ENCODE assay signal across 8 cellular contexts in the genomic region with DNA sequence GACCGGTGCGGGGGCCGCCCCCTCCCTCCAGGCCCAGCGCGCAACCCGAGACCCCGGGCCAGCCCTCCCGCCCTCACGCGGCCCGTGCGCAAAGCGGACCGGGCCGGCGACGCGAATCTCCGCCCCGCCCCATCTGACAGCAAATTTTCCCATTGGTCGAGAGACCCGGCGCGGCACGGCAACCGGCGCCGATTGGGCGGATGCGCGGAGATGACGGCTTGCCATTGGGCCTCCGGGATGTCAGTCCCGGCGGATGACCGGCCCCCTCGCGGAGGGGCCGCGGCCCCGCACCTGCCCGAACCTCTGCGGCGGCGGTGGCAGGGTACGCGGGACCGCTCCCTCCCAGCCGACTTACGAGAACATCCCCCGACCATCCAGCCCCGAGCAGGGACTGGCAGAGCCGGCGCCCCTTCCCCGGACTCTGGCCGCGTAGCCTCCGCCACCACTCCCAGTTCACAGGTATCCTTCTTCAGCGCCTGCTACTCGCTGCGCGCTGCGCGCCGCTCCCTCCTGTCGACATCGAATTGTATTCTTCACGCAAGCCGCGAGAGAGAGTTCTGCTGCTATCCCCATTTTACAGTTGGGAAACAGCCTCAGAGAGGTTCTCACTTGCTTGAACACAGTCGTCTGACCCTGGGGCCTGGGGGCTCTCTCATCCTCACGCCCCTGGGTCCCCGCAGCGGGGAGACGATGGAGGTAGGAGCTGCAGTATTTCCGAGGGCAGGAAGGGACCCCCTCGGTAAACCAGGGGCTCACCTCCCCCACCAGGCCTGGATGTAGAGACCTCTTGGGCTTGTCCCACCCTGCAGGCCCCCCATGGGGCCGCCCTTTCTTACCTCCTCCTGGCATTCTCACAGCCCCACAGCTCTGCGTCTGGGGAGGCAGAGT.
DNase-seq lines count a peak whose midpoint lies in the region; ATAC-seq and TF ChIP-seq lines count a peak whose summit lies in the region.

A gene with protein sequence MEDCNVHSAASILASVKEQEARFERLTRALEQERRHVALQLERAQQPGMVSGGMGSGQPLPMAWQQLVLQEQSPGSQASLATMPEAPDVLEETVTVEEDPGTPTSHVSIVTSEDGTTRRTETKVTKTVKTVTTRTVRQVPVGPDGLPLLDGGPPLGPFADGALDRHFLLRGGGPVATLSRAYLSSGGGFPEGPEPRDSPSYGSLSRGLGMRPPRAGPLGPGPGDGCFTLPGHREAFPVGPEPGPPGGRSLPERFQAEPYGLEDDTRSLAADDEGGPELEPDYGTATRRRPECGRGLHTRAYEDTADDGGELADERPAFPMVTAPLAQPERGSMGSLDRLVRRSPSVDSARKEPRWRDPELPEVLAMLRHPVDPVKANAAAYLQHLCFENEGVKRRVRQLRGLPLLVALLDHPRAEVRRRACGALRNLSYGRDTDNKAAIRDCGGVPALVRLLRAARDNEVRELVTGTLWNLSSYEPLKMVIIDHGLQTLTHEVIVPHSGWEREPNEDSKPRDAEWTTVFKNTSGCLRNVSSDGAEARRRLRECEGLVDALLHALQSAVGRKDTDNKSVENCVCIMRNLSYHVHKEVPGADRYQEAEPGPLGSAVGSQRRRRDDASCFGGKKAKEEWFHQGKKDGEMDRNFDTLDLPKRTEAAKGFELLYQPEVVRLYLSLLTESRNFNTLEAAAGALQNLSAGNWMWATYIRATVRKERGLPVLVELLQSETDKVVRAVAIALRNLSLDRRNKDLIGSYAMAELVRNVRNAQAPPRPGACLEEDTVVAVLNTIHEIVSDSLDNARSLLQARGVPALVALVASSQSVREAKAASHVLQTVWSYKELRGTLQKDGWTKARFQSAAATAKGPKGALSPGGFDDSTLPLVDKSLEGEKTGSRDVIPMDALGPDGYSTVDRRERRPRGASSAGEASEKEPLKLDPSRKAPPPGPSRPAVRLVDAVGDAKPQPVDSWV (minus strand): TSS at position 90 of the 888 bp plus-strand sequence. CDS start 26,029 bp downstream, outside the sequence.

- H3K4me3 ChIP-seq in coronary artery, result peak within 1 kb of the TSS; percentile 95

- H3K27ac ChIP-seq in coronary artery, result peak within 1 kb of the TSS in 1 of 2 donors; percentile 62

- TF ChIP-seq CTCF in coronary artery (IDR thresholded peaks at IDR 0.05), result no peak

- peak; percentile 47 for ATAC-seq in HG03108 (IDR thresholded peaks at IDR 0.05; ENCODE audit: unreplicated experiment)

- DNase-seq in NCI-H2081 (lab: John Stamatoyannopoulos, UW) (peak; percentile 82 to 87), NCI-H2081 treated with DMSO at 0.1 percent for 48 hours (lab: John Stamatoyannopoulos, UW) (no peak), NCI-H510A (lab: John Stamatoyannopoulos, UW) (peak; percentile 61), coronary artery (ENCODE audit: low spot score) (peak; percentile 91), kidney tubule cell (ENCODE audit: low spot score) (peak; percentile 89)
- peak; percentile 93 for DNase-seq in activated CD4-positive, alpha-beta T cell treated with anti-CD3 and anti-CD28 coated beads for 48 hours
- peak; percentile 84 to 89 for DNase-seq in stimulated activated CD4-positive, alpha-beta T cell treated with anti-CD3 and anti-CD28 coated beads, Interleukin-1b, Interleukin-23, amount 100 ng/mL, for 1 hour (ENCODE audit: low read depth in 2 of 2)
